ENCODE assay signal across 8 cellular contexts in genomic region chr4:83074783-83075182, GRCh38. TPM values are rescaled to one million over a fixed set of nuclear protein-coding genes. Genes with fewer than 3 reads are reported as not detected.
DNase-seq lines count a peak whose midpoint lies in the region; ATAC-seq lines count a peak whose summit lies in the region.
"Not testable (repeated sequence)": the region's sequence is repeated elsewhere in the genome, so short reads cannot be mapped to it uniquely, and the experiment has no call there.
"Had no signal": no experiment of that assay in that cellular context is flagged by ENCODE, and none has a peak within 500 bp of the region (broad histone marks: within the 10 kb centered on the region; RNA-seq: fewer than 3 reads in every experiment).

No MANE protein-coding gene starts in this region.

- not testable (repeated sequence) for DNase-seq in GM23248, immature natural killer cell
- DNase-seq in T-helper 2 cell treated with Interferon-gamma antibody and Interleukin-4, amounts not matched to agents 5 μg/mL and 100 μg/mL, for 36 hours (ENCODE audit: low spot score), result peak; percentile 19
- DNase-seq in activated CD8-positive, alpha-beta memory T cell treated with anti-CD3 and anti-CD28 coated beads, Interleukin-2, amount 50 U/mL, for 48 hours, result peak; percentile 60
- peak; percentile 27 for DNase-seq in activated naive CD8-positive, alpha-beta T cell treated with anti-CD3 and anti-CD28 coated beads for 36 hours
- peak; percentile 47 for DNase-seq in stimulated activated CD4-positive, alpha-beta T cell treated with anti-CD3 and anti-CD28 coated beads, Interleukin-15, amount 100 ng/mL, for 24 hours

- peaks cover 24% of the 10 kb centered on the region for H3K4me1 ChIP-seq in GM23248 (ENCODE audit: insufficient read depth)

- H3K9ac ChIP-seq in GM23248, result not testable (repeated sequence)

- peak overlapping the region; percentile 39; the same call in 1 of the 2 replicates for H3K27ac ChIP-seq in GM23248

- peak; percentile 36 for ATAC-seq in stimulated activated memory B cell treated with anti-CD40 and anti-IgM and Interleukin-4, amounts not matched to agents 10 μg/mL and 1 μg/mL and 100 μg/mL, for 72 hours

- WGBS in GM23248 (ENCODE audit: low coverage in 1 of 2, low lambda C conversion rate in 2 of 2, missing lambda C conversion rate in 2 of 2), 2 experiments, result 84 to 86% methylated on average over 7 of the region's 7 CpGs

- H4K20me1 ChIP-seq in GM23248 (ENCODE audit: insufficient read depth), result not testable (repeated sequence)

- H3K9me2 ChIP-seq in GM23248 (ENCODE audit: insufficient read depth), result not testable (repeated sequence)

- in situ Hi-C loops in GM23248 (cut with MboI), result loop anchor here (5.0 kb wide), 1 partner anchor 183 kb away; no protein-coding TSS in a partner anchor

- not testable (repeated sequence) for H3K27me3 Mint-ChIP-seq in T-helper 2 cell treated with Interferon-gamma antibody and Interleukin-4, amounts not matched to agents 5 μg/mL and 100 μg/mL, for 36 hours (ENCODE audit: low read depth); activated naive CD8-positive, alpha-beta T cell treated with anti-CD3 and anti-CD28 coated beads for 36 hours; immature natural killer cell (ENCODE audit: low read depth in 3 of 3); stimulated activated memory B cell treated with anti-CD40 and anti-IgM and Interleukin-4, amounts not matched to agents 10 μg/mL and 1 μg/mL and 100 μg/mL, for 72 hours

- not testable (repeated sequence) for H3K36me3 ChIP-seq in GM23248 (ENCODE audit: low read depth)

- peaks cover 25% of the 10 kb centered on the region for H3K4me1 Mint-ChIP-seq in T-helper 2 cell treated with Interferon-gamma antibody and Interleukin-4, amounts not matched to agents 5 μg/mL and 100 μg/mL, for 36 hours (ENCODE audit: low read depth)
- H3K4me1 Mint-ChIP-seq in activated naive CD8-positive, alpha-beta T cell treated with anti-CD3 and anti-CD28 coated beads for 36 hours, result peaks cover 10% of the 10 kb centered on the region
- peaks cover 30 to 42% of the 10 kb centered on the region in 2 donors for H3K4me1 Mint-ChIP-seq in immature natural killer cell
- peaks cover 21% of the 10 kb centered on the region for H3K4me1 Mint-ChIP-seq in stimulated activated memory B cell treated with anti-CD40 and anti-IgM and Interleukin-4, amounts not matched to agents 10 μg/mL and 1 μg/mL and 100 μg/mL, for 72 hours

- not testable (repeated sequence) for H3K4me2 ChIP-seq in GM23248 (ENCODE audit: unreplicated experiment)

- peaks cover 38% of the 10 kb centered on the region for H3K36me3 Mint-ChIP-seq in T-helper 2 cell treated with Interferon-gamma antibody and Interleukin-4, amounts not matched to agents 5 μg/mL and 100 μg/mL, for 36 hours (ENCODE audit: low read depth)
- H3K36me3 Mint-ChIP-seq in activated naive CD8-positive, alpha-beta T cell treated with anti-CD3 and anti-CD28 coated beads for 36 hours, result peaks cover 24% of the 10 kb centered on the region
- peaks cover 18 to 32% (median 28%) of the 10 kb centered on the region in 3 donors for H3K36me3 Mint-ChIP-seq in immature natural killer cell
- H3K36me3 Mint-ChIP-seq in stimulated activated memory B cell treated with anti-CD40 and anti-IgM and Interleukin-4, amounts not matched to agents 10 μg/mL and 1 μg/mL and 100 μg/mL, for 72 hours, result peaks cover 49% of the 10 kb centered on the region

- H3K4me3 ChIP-seq in GM23248, result not testable (repeated sequence)

- not testable (repeated sequence) for H2AFZ ChIP-seq in GM23248

- H3K4me3 Mint-ChIP-seq in T-helper 2 cell treated with Interferon-gamma antibody and Interleukin-4, amounts not matched to agents 5 μg/mL and 100 μg/mL, for 36 hours; activated naive CD8-positive, alpha-beta T cell treated with anti-CD3 and anti-CD28 coated beads for 36 hours; stimulated activated memory B cell treated with anti-CD40 and anti-IgM and Interleukin-4, amounts not matched to agents 10 μg/mL and 1 μg/mL and 100 μg/mL, for 72 hours: not testable (repeated sequence)
- H3K4me3 Mint-ChIP-seq in immature natural killer cell, result peak overlapping the region in 4 of 5 donors; percentile 18 to 71 (median 45)

- not testable (repeated sequence) for H3K9me3 ChIP-seq in GM23248 (ENCODE audit: low read depth)

- not testable (repeated sequence) for H3K27me3 ChIP-seq in GM23248 (replicated peaks; ENCODE audit: insufficient read depth)

- H3F3A ChIP-seq in GM23248 (ENCODE audit: insufficient read depth), result peaks cover 18% of the 10 kb centered on the region

- not testable (repeated sequence) for H3K27ac Mint-ChIP-seq in T-helper 2 cell treated with Interferon-gamma antibody and Interleukin-4, amounts not matched to agents 5 μg/mL and 100 μg/mL, for 36 hours; activated naive CD8-positive, alpha-beta T cell treated with anti-CD3 and anti-CD28 coated beads for 36 hours; immature natural killer cell; stimulated activated memory B cell treated with anti-CD40 and anti-IgM and Interleukin-4, amounts not matched to agents 10 μg/mL and 1 μg/mL and 100 μg/mL, for 72 hours

- not testable (repeated sequence) for H3K9me3 Mint-ChIP-seq in T-helper 2 cell treated with Interferon-gamma antibody and Interleukin-4, amounts not matched to agents 5 μg/mL and 100 μg/mL, for 36 hours; activated naive CD8-positive, alpha-beta T cell treated with anti-CD3 and anti-CD28 coated beads for 36 hours; immature natural killer cell; stimulated activated memory B cell treated with anti-CD40 and anti-IgM and Interleukin-4, amounts not matched to agents 10 μg/mL and 1 μg/mL and 100 μg/mL, for 72 hours

- not testable (repeated sequence) for H3K79me2 ChIP-seq in GM23248 (ENCODE audit: insufficient read depth)

RNA-seq across cellular contexts. Expression of gene PLAC8, which starts 39.7 kb away (rescaled TPM):
- total RNA-seq in GM23248 (2014; rRNA removed; shearing (Covaris generic)), result not detected in 2 replicates
- 0.40 and 0.79 TPM in 2 replicates for polyA plus RNA-seq in GM23248 (2016; fragmentation: Nextera tagmentation; extraction: Ambion mirVana)
- 100 to 1,000 TPM; 132 to 140 TPM for total RNA-seq in activated naive CD8-positive, alpha-beta T cell treated with anti-CD3 and anti-CD28 coated beads for 36 hours
- polyA plus RNA-seq in immature natural killer cell, result 1,000 to 10,000 TPM; 1,450 to 1,724 (median 1,466) TPM
- total RNA-seq: HT1080 had no signal

RNA-seq across cellular contexts. Expression of gene COPS4, which starts 39.8 kb away (rescaled TPM):
- 69.2 and 83.7 TPM in 2 replicates for total RNA-seq in GM23248 (2014; rRNA removed; shearing (Covaris generic))
- polyA plus RNA-seq in GM23248 (2016; fragmentation: Nextera tagmentation; extraction: Ambion mirVana) (67.0 and 74.0 TPM in 2 replicates), immature natural killer cell (10 to 100 TPM; 61.0 to 90.6 (median 71.1) TPM)
- total RNA-seq in activated naive CD8-positive, alpha-beta T cell treated with anti-CD3 and anti-CD28 coated beads for 36 hours, result 10 to 100 TPM; 42.6 to 43.9 TPM

Comparison
In these comparisons a context has a peak if more than half of its experiments do, and no peak if none do; other contexts are left out.
1. RNA of gene PLAC8, which starts 39.7 kb away (total RNA-seq): 132 to 140 TPM in activated naive CD8-positive, alpha-beta T cell treated with anti-CD3 and anti-CD28 coated beads for 36 hours; not detected in GM23248; every median in the first group is over 100 times any median in the second.